In genomic region chr7:167976-168791, GRCh38 we compare ENCODE assay signal across 20 cellular contexts. TPM values are rescaled to one million over a fixed set of nuclear protein-coding genes. Genes with fewer than 3 reads are reported as not detected.
DNase-seq lines count a peak whose midpoint lies in the region; ATAC-seq and TF ChIP-seq lines count a peak whose summit lies in the region.
"Had no signal": no experiment of that assay in that cellular context is flagged by ENCODE, and none has a peak within 500 bp of the region (broad histone marks: within the 10 kb centered on the region; RNA-seq: fewer than 3 reads in every experiment).

No MANE protein-coding gene starts in this region.

- H3K4me1 Mint-ChIP-seq in activated CD8-positive, alpha-beta memory T cell treated with anti-CD3 and anti-CD28 coated beads, Interleukin-2, amount 10 ng/mL, durations not matched to agents 7 days and 5 days, result no peaks in the 10 kb centered on the region
- H3K4me1 Mint-ChIP-seq: CD4-positive, alpha-beta memory T cell; IgD-negative memory B cell had no signal

- H3K4me3 Mint-ChIP-seq in activated CD8-positive, alpha-beta memory T cell treated with anti-CD3 and anti-CD28 coated beads, Interleukin-2, amount 10 ng/mL, durations not matched to agents 7 days and 5 days, result no peak overlapping the region
- H3K4me3 Mint-ChIP-seq: CD4-positive, alpha-beta memory T cell; H9; IgD-negative memory B cell had no signal

- H3K4me3 ChIP-seq in heart left ventricle (no peak overlapping the region), right atrium auricular region (no peak overlapping the region), osteoblast (ENCODE audit: insufficient read depth, low read length) (no peak overlapping the region), body of pancreas (no peak overlapping the region)
- H3K4me3 ChIP-seq: MG63, Peyer's patch had no signal

- H3K4me1 ChIP-seq in heart left ventricle (peaks cover 0 to 16% (median 0%) of the 10 kb centered on the region in 12 donors), right atrium auricular region (peaks cover 0 to 2% of the 10 kb centered on the region in 2 donors), osteoblast (ENCODE audit: insufficient read depth, low read length) (no peaks in the 10 kb centered on the region), body of pancreas (peaks cover 12% of the 10 kb centered on the region)
- H3K4me1 ChIP-seq: BE2C had no signal

- no peaks in the 10 kb centered on the region for H4K20me1 ChIP-seq in osteoblast (ENCODE audit: insufficient read depth, low read length)

- H3K9me3 Mint-ChIP-seq in activated CD8-positive, alpha-beta memory T cell treated with anti-CD3 and anti-CD28 coated beads, Interleukin-2, amount 10 ng/mL, durations not matched to agents 7 days and 5 days (ENCODE audit: low read depth), result no peaks in the 10 kb centered on the region
- H3K9me3 Mint-ChIP-seq: CD4-positive, alpha-beta memory T cell; IgD-negative memory B cell had no signal

- H3K36me3 ChIP-seq in heart left ventricle, result no peaks in the 10 kb centered on the region
- H3K36me3 ChIP-seq in right atrium auricular region, result no peaks in the 10 kb centered on the region
- no peaks in the 10 kb centered on the region for H3K36me3 ChIP-seq in osteoblast (ENCODE audit: insufficient read depth, low read length)
- H3K36me3 ChIP-seq in body of pancreas (replicated peaks in 1 of 2; ENCODE audit: insufficient read depth in 1 of 2, low read depth in 2 of 2), result no peaks in the 10 kb centered on the region
- H3K36me3 ChIP-seq: BE2C, MG63, Peyer's patch had no signal

- H3K9me3 ChIP-seq in heart left ventricle, result no peaks in the 10 kb centered on the region
- H3K9me3 ChIP-seq in right atrium auricular region, result no peaks in the 10 kb centered on the region
- no peaks in the 10 kb centered on the region for H3K9me3 ChIP-seq in osteoblast (ENCODE audit: low read depth, low read length)
- H3K9me3 ChIP-seq in body of pancreas, result no peaks in the 10 kb centered on the region
- H3K9me3 ChIP-seq: BE2C, MG63, Peyer's patch had no signal

- H3K36me3 Mint-ChIP-seq in activated CD8-positive, alpha-beta memory T cell treated with anti-CD3 and anti-CD28 coated beads, Interleukin-2, amount 10 ng/mL, durations not matched to agents 7 days and 5 days, result no peaks in the 10 kb centered on the region
- H3K36me3 Mint-ChIP-seq: CD4-positive, alpha-beta memory T cell; IgD-negative memory B cell had no signal

- no peaks in the 10 kb centered on the region for H3K79me2 ChIP-seq in osteoblast (ENCODE audit: insufficient read depth, low read length)

- no peak overlapping the region for H2AFZ ChIP-seq in osteoblast (ENCODE audit: low read length)

- peaks cover 6% of the 10 kb centered on the region for H3K27me3 Mint-ChIP-seq in activated CD8-positive, alpha-beta memory T cell treated with anti-CD3 and anti-CD28 coated beads, Interleukin-2, amount 10 ng/mL, durations not matched to agents 7 days and 5 days

- H3K27ac ChIP-seq in heart left ventricle (no peak overlapping the region), right atrium auricular region (no peak overlapping the region), osteoblast (ENCODE audit: low read depth, low read length) (no peak overlapping the region), body of pancreas (no peak overlapping the region)
- H3K27ac ChIP-seq: Peyer's patch had no signal

- ATAC-seq in heart left ventricle (no peak), HG02759 (IDR thresholded peaks at IDR 0.05; ENCODE audit: unreplicated experiment) (no peak), body of pancreas (no peak)
- no peak for ATAC-seq in activated CD8-positive, alpha-beta memory T cell treated with anti-CD3 and anti-CD28 coated beads, Interleukin-2, amount 10 ng/mL, durations not matched to agents 7 days and 5 days

- H3K4me2 ChIP-seq in osteoblast (ENCODE audit: insufficient read depth, low read length), result no peak overlapping the region

- no peak for TF ChIP-seq POLR2A in heart left ventricle (IDR thresholded peaks at IDR 0.05)
- no peak for TF ChIP-seq POLR2A in body of pancreas (IDR thresholded peaks at IDR 0.05)

- TF ChIP-seq CTCF in heart left ventricle (IDR thresholded peaks at IDR 0.05), result no peak
- TF ChIP-seq CTCF in right atrium auricular region (IDR thresholded peaks at IDR 0.05), result no peak
- no peak for TF ChIP-seq CTCF in osteoblast (IDR thresholded peaks at IDR 0.05; ENCODE audit: extremely low read depth, low read depth, low read length)
- TF ChIP-seq CTCF in body of pancreas (IDR thresholded peaks at IDR 0.05), result no peak

- peaks cover 0 to 5% (median 0%) of the 10 kb centered on the region in 9 donors for H3K27me3 ChIP-seq in heart left ventricle
- no peaks in the 10 kb centered on the region for H3K27me3 ChIP-seq in right atrium auricular region
- H3K27me3 ChIP-seq in osteoblast (ENCODE audit: insufficient read depth, low read length), result peaks cover 12% of the 10 kb centered on the region
- H3K27me3 ChIP-seq in body of pancreas, result no peaks in the 10 kb centered on the region
- H3K27me3 ChIP-seq: MG63, Peyer's patch had no signal

- no peak overlapping the region for H3K27ac Mint-ChIP-seq in activated CD8-positive, alpha-beta memory T cell treated with anti-CD3 and anti-CD28 coated beads, Interleukin-2, amount 10 ng/mL, durations not matched to agents 7 days and 5 days
- H3K27ac Mint-ChIP-seq: CD4-positive, alpha-beta memory T cell; IgD-negative memory B cell had no signal

- intact Hi-C loops in heart left ventricle (cut with DNase I), result no loop called here
- intact Hi-C loops in body of pancreas (cut with DNase I), result no loop called here

- 89 to 92% (median 91%) methylated on average over 10 to 31 of the region's 31 CpGs for whole genome bisulfite sequencing in heart left ventricle, 4 donors
- 81 to 88% methylated on average over 11 to 29 of the region's 31 CpGs for WGBS in body of pancreas, 2 donors

- DNase-seq in heart left ventricle, result peak in 3 of 5 donors; percentile 18 to 51 (median 19)
- no peak for DNase-seq in right atrium auricular region (ENCODE audit: low spot score)
- peak; percentile 26 for DNase-seq in iPS-NIHi11 (ENCODE audit: low spot score)
- DNase-seq in osteoblast (ENCODE audit: insufficient read length, low spot score, missing footprints), result peak; percentile 80
- no peak for DNase-seq in body of pancreas
- DNase-seq in activated CD8-positive, alpha-beta memory T cell treated with anti-CD3 and anti-CD28 coated beads, Interleukin-2, amount 10 ng/mL, durations not matched to agents 7 days and 5 days, result no peak
- DNase-seq: BE2C; CD4-positive, alpha-beta memory T cell; DMS53; H9; MG63; NCI-H1048; NCI-H1436; NCI-H1930; NCI-H345; NCI-H69; Peyer's patch; SHP77 treated with DMSO at 0.1 percent for 48 hours had no signal

- CTCF ChIA-PET in activated CD8-positive, alpha-beta memory T cell treated with anti-CD3 and anti-CD28 coated beads, Interleukin-2, amount 10 ng/mL, durations not matched to agents 7 days and 5 days (lab: Charles Lee), result no interaction called here

RNA-seq across cellular contexts. Expression of gene FAM20C, which starts 24.2 kb away (rescaled TPM):
- total RNA-seq in heart left ventricle (10 to 100 TPM; 16.7 to 52.0 (median 21.0) TPM), right atrium auricular region (10 to 100 TPM; 13.7 to 19.9 TPM), osteoblast (38.6 and 46.0 TPM in 2 replicates), body of pancreas (10 to 100 TPM; 12.7 to 26.0 TPM)
- polyA plus RNA-seq in heart left ventricle, result 10 to 100 TPM; 11.1 to 21.0 TPM
- total RNA-seq in activated CD8-positive, alpha-beta memory T cell treated with anti-CD3 and anti-CD28 coated beads, Interleukin-2, amount 10 ng/mL, durations not matched to agents 7 days and 5 days, result under 1 TPM; 0.45 to 0.73 TPM
- polyA plus RNA-seq: CD4-positive, alpha-beta memory T cell; IgD-negative memory B cell had no signal

Comparison
In these comparisons a context has a peak if more than half of its experiments do, and no peak if none do; other contexts are left out.
1. DNase-seq: peak in heart left ventricle (3 of 5), iPS-NIHi11 (single experiment) and osteoblast (single experiment); none in right atrium auricular region (single experiment), body of pancreas (0 of 4) and activated CD8-positive, alpha-beta memory T cell treated with anti-CD3 and anti-CD28 coated beads, Interleukin-2, amount 10 ng/mL, durations not matched to agents 7 days and 5 days (single experiment).
2. RNA of gene FAM20C, which starts 24.2 kb away (total RNA-seq): 38.6 to 46.0 TPM in osteoblast, 12.7 to 26.0 TPM in body of pancreas, 16.7 to 52.0 TPM in heart left ventricle and 13.7 to 19.9 TPM in right atrium auricular region; 0.45 to 0.73 TPM in activated CD8-positive, alpha-beta memory T cell treated with anti-CD3 and anti-CD28 coated beads, Interleukin-2, amount 10 ng/mL, durations not matched to agents 7 days and 5 days; every median in the first group is over 4 times any median in the second.